In the genomic region with DNA sequence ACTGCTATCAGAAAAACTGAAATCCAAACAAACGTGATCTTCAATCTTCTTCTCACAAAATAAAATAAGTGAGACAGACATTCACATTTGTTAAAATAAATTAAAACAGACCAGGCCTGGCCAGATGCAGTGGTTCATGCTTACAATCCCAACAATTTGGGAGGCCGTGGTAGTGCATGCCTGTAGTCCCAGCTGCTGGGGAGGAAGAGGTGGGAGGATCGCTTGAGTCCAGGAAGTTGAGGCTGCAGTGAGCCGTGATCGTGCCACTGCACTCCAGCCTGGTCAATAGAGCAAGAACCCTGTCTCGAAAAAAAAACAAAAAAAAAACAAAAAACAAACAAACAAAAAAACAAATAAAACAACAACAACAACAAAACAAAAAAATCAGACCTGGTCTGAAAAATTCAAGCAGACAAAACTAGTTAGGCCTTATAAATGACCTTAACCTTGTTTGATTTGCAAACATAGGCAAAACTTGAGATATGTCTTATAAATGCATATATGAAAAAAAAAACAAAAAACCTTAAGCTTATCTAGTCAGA, we compare ENCODE assay signal across 32 cellular contexts. TPM values are rescaled to one million over a fixed set of nuclear protein-coding genes. Genes with fewer than 3 reads are reported as not detected.
A peak's percentile ranks its signal among the peaks of the same experiment; 100 is the strongest.
DNase-seq lines count a peak whose midpoint lies in the region; FAIRE-seq and TF ChIP-seq lines count a peak whose summit lies in the region.
"Had no signal": no experiment of that assay in that cellular context is flagged by ENCODE, and none has a peak within 500 bp of the region (broad histone marks: within the 10 kb centered on the region; RNA-seq: fewer than 3 reads in every experiment).

No MANE protein-coding gene starts in this region.

- peak overlapping the region; percentile 53 for H3K27ac Mint-ChIP-seq in mesothelial cell of epicardium
- H3K27ac Mint-ChIP-seq: activated naive CD4-positive, alpha-beta T cell treated with anti-CD3 and anti-CD28 coated beads, Interleukin-2, amount 10 ng/mL, durations not matched to agents 7 days and 5 days; activated T-helper 1 cell treated with anti-CD3 and anti-CD28 coated beads, Interleukin-12 subunit alpha, Interleukin-12 subunit beta, Interleukin-2, Interleukin-4 antibody, amounts not matched to agents 30 ng/mL and 10 ng/mL and 1 ng/mL, durations not matched to agents 14 hours and 24 hours and 36 hours had no signal

- H3K9ac ChIP-seq in BLaER1 (no peak overlapping the region), adipocyte (ENCODE audit: low read length) (no peak overlapping the region)

- no peak overlapping the region for H2AFZ ChIP-seq in OCI-LY7 (ENCODE audit: low read length)

- DNase-seq in H54 (ENCODE audit: insufficient read length, low spot score) (no peak), adipocyte (ENCODE audit: low read depth) (peak; percentile 21), mesothelial cell of epicardium (ENCODE audit: low spot score in 2 of 2, unreplicated experiment in 2 of 2) (no peak), breast epithelium (ENCODE audit: low spot score in 2 of 2) (no peak), OCI-LY7 (ENCODE audit: low spot score) (no peak), ecto neural progenitor cell (ENCODE audit: low spot score) (no peak)
- no peak for DNase-seq in activated CD4-positive, alpha-beta T cell treated with anti-CD3 and anti-CD28 coated beads for 4 hours
- DNase-seq: activated CD4-positive, alpha-beta T cell treated with anti-CD3 and anti-CD28 coated beads, Interleukin-2, amount 50 U/mL, for 4 hours; activated CD8-positive, alpha-beta memory T cell treated with anti-CD3 and anti-CD28 coated beads, Interleukin-2, amount 50 U/mL, for 4 hours; activated naive CD4-positive, alpha-beta T cell treated with anti-CD3 and anti-CD28 coated beads, Interleukin-2, amount 10 ng/mL, durations not matched to agents 7 days and 5 days; AML-193; CD8-positive, alpha-beta memory T cell; foreskin melanocyte; heart right ventricle; lower lobe of right lung; NCI-H1092; NCI-H187 treated with DMSO at 0.1 percent for 48 hours; NCI-H524 treated with DMSO at 0.1 percent for 48 hours; pancreas; PC-3; Right ventricle myocardium superior; stimulated activated CD4-positive, alpha-beta T cell treated with anti-CD3 and anti-CD28 coated beads, Interleukin-12 subunit alpha, Interleukin-12 subunit beta, amount 100 ng/mL, for 4 hours; stimulated activated CD4-positive, alpha-beta T cell treated with anti-CD3 and anti-CD28 coated beads, Interleukin-4, amount 100 ng/mL, for 1 hour; stimulated activated naive CD4-positive, alpha-beta T cell treated with Interleukin-2 at 50 U/mL for 16 hours; testis had no signal

- H3K27me3 ChIP-seq in BLaER1 (no peaks in the 10 kb centered on the region), adipocyte (replicated peaks; ENCODE audit: control insufficient read depth, insufficient read depth, low read length) (no peaks in the 10 kb centered on the region), breast epithelium (no peaks in the 10 kb centered on the region)
- H3K27me3 ChIP-seq: heart right ventricle, pancreas, testis, vagina had no signal

- no peaks in the 10 kb centered on the region for H3K27me3 Mint-ChIP-seq in mesothelial cell of epicardium (ENCODE audit: low read depth)
- H3K27me3 Mint-ChIP-seq: activated naive CD4-positive, alpha-beta T cell treated with anti-CD3 and anti-CD28 coated beads, Interleukin-2, amount 10 ng/mL, durations not matched to agents 7 days and 5 days; CD8-positive, alpha-beta memory T cell had no signal

- no peaks in the 10 kb centered on the region for H3K36me3 Mint-ChIP-seq in mesothelial cell of epicardium

- no peaks in the 10 kb centered on the region for H3K36me3 ChIP-seq in BLaER1
- no peaks in the 10 kb centered on the region for H3K36me3 ChIP-seq in adipocyte (ENCODE audit: control insufficient read depth, insufficient read depth, low read length, severe bottlenecking)
- H3K36me3 ChIP-seq in breast epithelium: no peaks in the 10 kb centered on the region
- H3K36me3 ChIP-seq in OCI-LY7 (ENCODE audit: insufficient read depth, low read length): peaks cover 4% of the 10 kb centered on the region; the same call in 1 of the 2 replicates
- H3K36me3 ChIP-seq: lower lobe of right lung, pancreas, vagina had no signal

- H3K4me2 ChIP-seq in BLaER1: peak overlapping the region; percentile 59
- H3K4me2 ChIP-seq in OCI-LY7 (ENCODE audit: low read length): no peak overlapping the region
- H3K4me2 ChIP-seq: A549 had no signal

- H3K9me3 ChIP-seq in BLaER1 (no peaks in the 10 kb centered on the region), adipocyte (ENCODE audit: control insufficient read depth, low read length) (no peaks in the 10 kb centered on the region), breast epithelium (no peaks in the 10 kb centered on the region), OCI-LY7 (ENCODE audit: low read length) (no peaks in the 10 kb centered on the region)
- H3K9me3 ChIP-seq: A549, heart right ventricle, lower lobe of right lung, pancreas, testis, vagina had no signal

- FAIRE-seq in H54 (lab: Jason Lieb, UNC): peak; percentile 36
- FAIRE-seq: A549, bronchial epithelial cell, pancreas had no signal

- H3K4me1 ChIP-seq in BLaER1 (peaks cover 14% of the 10 kb centered on the region), adipocyte (ENCODE audit: control insufficient read depth, insufficient read depth, low read length) (peaks cover 21% of the 10 kb centered on the region), breast epithelium (no peaks in the 10 kb centered on the region), OCI-LY7 (ENCODE audit: insufficient read depth, low read length, poor library complexity, severe bottlenecking) (no peaks in the 10 kb centered on the region)
- H3K4me1 ChIP-seq: A549, lower lobe of right lung had no signal

- POLR2A ChIA-PET in OCI-LY7 (lab: Charles Lee): interaction anchor here (2.7 kb wide), 1 partner anchor 11 kb away, joined by 8 read pairs; the partner anchor contains the start of gene MAPKAP1

- H3K79me2 ChIP-seq in OCI-LY7 (ENCODE audit: insufficient read depth, low read depth, low read length): peaks cover 19% of the 10 kb centered on the region; the same call in 1 of the 2 replicates

- no peaks in the 10 kb centered on the region for H3K9me2 ChIP-seq in OCI-LY7 (ENCODE audit: insufficient read depth, low read length)

- no peak overlapping the region for H3K4me3 Mint-ChIP-seq in mesothelial cell of epicardium
- H3K4me3 Mint-ChIP-seq: activated naive CD4-positive, alpha-beta T cell treated with anti-CD3 and anti-CD28 coated beads, Interleukin-2, amount 10 ng/mL, durations not matched to agents 7 days and 5 days; activated T-helper 1 cell treated with anti-CD3 and anti-CD28 coated beads, Interleukin-12 subunit alpha, Interleukin-12 subunit beta, Interleukin-2, Interleukin-4 antibody, amounts not matched to agents 30 ng/mL and 10 ng/mL and 1 ng/mL, durations not matched to agents 14 hours and 24 hours and 36 hours; CD8-positive, alpha-beta memory T cell; neural crest cell had no signal

- CTCF ChIA-PET in OCI-LY7 (lab: Charles Lee; ENCODE audit: unreplicated experiment): no interaction called here

- peaks cover 55% of the 10 kb centered on the region; the same call in 1 of the 2 replicates for H4K20me1 ChIP-seq in BLaER1
- H4K20me1 ChIP-seq in OCI-LY7 (ENCODE audit: insufficient read depth, low read length): no peaks in the 10 kb centered on the region

- intact Hi-C loops in breast epithelium (cut with DNase I; ENCODE audit: low total_unique reads) (no loop called here), OCI-LY7 (cut with micrococcal nuclease; ENCODE audit: unreplicated experiment) (no loop called here)

- BruUV-seq in OCI-LY7 (replicated peaks; lab: Mats Ljungman, UMichigan): no TSS peak

- TF ChIP-seq CTCF in mesothelial cell of epicardium (IDR thresholded peaks at IDR 0.05; ENCODE audit: unreplicated experiment) (no peak), breast epithelium (IDR thresholded peaks at IDR 0.05) (no peak), OCI-LY7 (conservative IDR thresholded peaks at IDR 0.05; ENCODE audit: low read length) (no peak)

- peaks cover 18% of the 10 kb centered on the region for H3K4me1 Mint-ChIP-seq in mesothelial cell of epicardium

- no peak for TF ChIP-seq POLR2A in H54 (IDR thresholded peaks at IDR 0.05; ENCODE audit: low read depth, low read length)
- TF ChIP-seq POLR2A in breast epithelium (IDR thresholded peaks at IDR 0.05): no peak

- H3K27ac ChIP-seq in BLaER1: no peak overlapping the region
- no peak overlapping the region for H3K27ac ChIP-seq in breast epithelium
- H3K27ac ChIP-seq in OCI-LY7 (ENCODE audit: low read depth, low read length, poor library complexity, severe bottlenecking): no peak overlapping the region
- H3K27ac ChIP-seq: A549, coronary artery, heart right ventricle, lower lobe of right lung, pancreas, testis, vagina had no signal

- H3K4me3 ChIP-seq in BLaER1: no peak overlapping the region
- H3K4me3 ChIP-seq in adipocyte (ENCODE audit: low read length): no peak overlapping the region
- no peak overlapping the region for H3K4me3 ChIP-seq in breast epithelium
- no peak overlapping the region for H3K4me3 ChIP-seq in OCI-LY7 (ENCODE audit: low read depth, low read length, poor library complexity, severe bottlenecking)
- H3K4me3 ChIP-seq: A549, coronary artery, heart right ventricle, lower lobe of right lung, pancreas, testis, vagina had no signal

- H3K9me3 Mint-ChIP-seq in mesothelial cell of epicardium: peaks cover 6% of the 10 kb centered on the region
- H3K9me3 Mint-ChIP-seq: activated naive CD4-positive, alpha-beta T cell treated with anti-CD3 and anti-CD28 coated beads, Interleukin-2, amount 10 ng/mL, durations not matched to agents 7 days and 5 days; activated T-helper 1 cell treated with anti-CD3 and anti-CD28 coated beads, Interleukin-12 subunit alpha, Interleukin-12 subunit beta, Interleukin-2, Interleukin-4 antibody, amounts not matched to agents 30 ng/mL and 10 ng/mL and 1 ng/mL, durations not matched to agents 14 hours and 24 hours and 36 hours; CD8-positive, alpha-beta memory T cell; neural crest cell had no signal

RNA-seq across cellular contexts. Expression of gene MAPKAP1, which starts 10.8 kb away (rescaled TPM):
- 62.9 to 68.2 TPM (median 62.9 TPM) in 3 replicates for total RNA-seq in mesothelial cell of epicardium
- 10 to 100 TPM; 61.3 to 81.9 (median 78.6) TPM for total RNA-seq in breast epithelium
- 66.2 and 72.4 TPM in 2 replicates for total RNA-seq in OCI-LY7 (2014; rRNA removed; shearing (Covaris generic))
- 78.8 and 85.5 TPM in 2 replicates for total RNA-seq in OCI-LY7 (2022)

RNA-seq across cellular contexts. Expression of gene PBX3, which starts 51.0 kb away (rescaled TPM):
- 60.0 to 74.2 TPM (median 67.0 TPM) in 3 replicates for total RNA-seq in mesothelial cell of epicardium
- total RNA-seq in breast epithelium: 10 to 100 TPM; 29.5 to 31.2 (median 29.8) TPM
- 54.6 and 67.3 TPM in 2 replicates for total RNA-seq in OCI-LY7 (2014; rRNA removed; shearing (Covaris generic))
- 40.8 and 49.2 TPM in 2 replicates for total RNA-seq in OCI-LY7 (2022)
